In genomic region chr22:48448821-48449220, GRCh38 we compare ENCODE assay signal across 20 cellular contexts.
"Had no signal": no experiment of that assay in that cellular context is flagged by ENCODE, and none has a peak within 500 bp of the region (broad histone marks: within the 10 kb centered on the region; RNA-seq: fewer than 3 reads in every experiment).

No MANE protein-coding gene starts in this region.

- H3K36me3 ChIP-seq: esophagus squamous epithelium, gastrocnemius medialis, left ventricle myocardium inferior, neutrophil, prostate gland, suprapubic skin, transverse colon had no signal

- H2AFZ ChIP-seq: parathyroid adenoma had no signal

- H3K9ac ChIP-seq: parathyroid adenoma had no signal

- DNase-seq: cerebellar nuclear complex; cortex of kidney; effector memory CD8-positive, alpha-beta T cell; erythroblast; esophagus squamous epithelium; gastrocnemius medialis; head of caudate nucleus; left cardiac atrium; left ventricle myocardium inferior; natural killer cell; stimulated activated CD4-positive, alpha-beta T cell treated with anti-CD3 and anti-CD28 coated beads, Interleukin-15, amount 100 ng/mL, for 24 hours; stimulated activated CD4-positive, alpha-beta T cell treated with anti-CD3 and anti-CD28 coated beads, Interleukin-2, amount 100 ng/mL, for 48 hours; stimulated activated naive B cell treated with anti-CD40 and anti-IgM and Interleukin-4, amounts not matched to agents 10 μg/mL and 1 μg/mL and 100 μg/mL, for 72 hours; transverse colon had no signal

- H3K27ac ChIP-seq: esophagus squamous epithelium, gastrocnemius medialis, left ventricle myocardium inferior, neutrophil, parathyroid adenoma, prostate gland, skin epidermis, suprapubic skin, transverse colon had no signal

- H3K4me1 ChIP-seq: esophagus squamous epithelium, gastrocnemius medialis, left ventricle myocardium inferior, parathyroid adenoma, prostate gland, suprapubic skin, transverse colon had no signal

- H3K27me3 ChIP-seq: gastrocnemius medialis had no signal

- H3K9me3 ChIP-seq: esophagus squamous epithelium, gastrocnemius medialis, left ventricle myocardium inferior, neutrophil, prostate gland, suprapubic skin, transverse colon had no signal

- ATAC-seq: effector memory CD8-positive, alpha-beta T cell; gastrocnemius medialis; left cardiac atrium; natural killer cell; stimulated activated naive B cell treated with anti-CD40 and anti-IgM and Interleukin-4, amounts not matched to agents 10 μg/mL and 1 μg/mL and 100 μg/mL, for 72 hours had no signal

- H3K4me3 ChIP-seq: esophagus squamous epithelium, gastrocnemius medialis, left ventricle myocardium inferior, lung, prostate gland, skin epidermis, suprapubic skin, transverse colon had no signal

- H3K79me2 ChIP-seq: parathyroid adenoma had no signal
